Comparison of ENCODE assay signal across 26 cellular contexts in genomic region chr10:51857326-51857725, GRCh38.
DNase-seq lines count a peak whose midpoint lies in the region; TF ChIP-seq lines count a peak whose summit lies in the region.
"Had no signal": no experiment of that assay in that cellular context is flagged by ENCODE, and none has a peak within 500 bp of the region (broad histone marks: within the 10 kb centered on the region; RNA-seq: fewer than 3 reads in every experiment).

No MANE protein-coding gene starts in this region.

- H3K4me3 Mint-ChIP-seq in brain (peak overlapping the region in 3 of 5 experiments; percentile 9 to 37 (median 16)), nephron (no peak overlapping the region)
- H3K4me3 Mint-ChIP-seq: CD4-positive, alpha-beta T cell; T-helper 17 cell had no signal

- intact Hi-C loops in spleen (cut with DNase I; ENCODE audit: low total_unique reads) = no loop called here

- H3K27ac ChIP-seq in spleen = no peak overlapping the region
- H3K27ac ChIP-seq: A549; BLaER1 treated with 17β-estradiol and CSF1 and Interleukin-3, amounts not matched to agents 10 nM and 100 nM had no signal

- peaks cover 0 to 4% (median 0%) of the 10 kb centered on the region in 8 donors for H3K9me3 ChIP-seq in spleen
- H3K9me3 ChIP-seq: A549, Caco-2, SK-N-SH had no signal

- H3K4me3 ChIP-seq in H7 (ENCODE audit: insufficient read depth, low read depth, low read length) (no peak overlapping the region), spleen (no peak overlapping the region)
- H3K4me3 ChIP-seq: A549; BLaER1 treated with 17β-estradiol and CSF1 and Interleukin-3, amounts not matched to agents 10 nM and 100 nM; K562 had no signal

- peak; percentile 1 for DNase-seq in COLO829 (ENCODE audit: low spot score)
- peak; percentile 3 for DNase-seq in H7
- no peak for DNase-seq in DMS53 treated with DMSO at 0.1 percent for 48 hours (lab: John Stamatoyannopoulos, UW; ENCODE audit: unreplicated experiment)
- no peak for DNase-seq in spleen
- DNase-seq in Kasumi-1 (lab: John Stamatoyannopoulos, UW) = no peak
- DNase-seq: AML-193; Caco-2; CD4-positive, alpha-beta T cell; DMS 273 treated with DMSO at 0.1 percent for 48 hours; DMS79 treated with DMSO at 0.1 percent for 48 hours; GF-D8; MV-4-11; NCI-H1105; NCI-H1436 treated with DMSO at 0.1 percent for 48 hours; NCI-H187 treated with DMSO at 0.1 percent for 48 hours; NCI-H226; NCI-H524; OCI-M1; SIG-M5; SK-N-SH; T-helper 17 cell had no signal

- TF ChIP-seq POLR2A in spleen (IDR thresholded peaks at IDR 0.05) = no peak

- TF ChIP-seq CTCF in brain (conservative IDR thresholded peaks at IDR 0.05) (no peak), nephron (IDR thresholded peaks at IDR 0.05; ENCODE audit: unreplicated experiment in 3 of 3) (no peak), spleen (IDR thresholded peaks at IDR 0.05 in 8 of 11, conservative IDR thresholded peaks at IDR 0.05 in 3 of 11) (no peak)

- H3K27ac Mint-ChIP-seq in brain (peak overlapping the region in 4 of 5 experiments; percentile 10 to 82 (median 43)), nephron (peak overlapping the region in 2 of 3 experiments; percentile 13 to 22)
- H3K27ac Mint-ChIP-seq: CD4-positive, alpha-beta T cell; T-helper 17 cell had no signal

- WGBS in spleen, 5 donors = 79 to 91% (median 86%) methylated on average over 3 of the region's 3 CpGs

- H3K9me3 Mint-ChIP-seq in brain = peaks cover 5 to 12% (median 9%) of the 10 kb centered on the region in 5 experiments
- peaks cover 5% of the 10 kb centered on the region for H3K9me3 Mint-ChIP-seq in nephron
- H3K9me3 Mint-ChIP-seq: CD4-positive, alpha-beta T cell had no signal

- H3K4me1 ChIP-seq in spleen = peaks cover 0 to 8% (median 0%) of the 10 kb centered on the region in 6 donors
- H3K4me1 ChIP-seq: A549 had no signal

- H3K4me1 Mint-ChIP-seq in brain (peaks cover 12% of the 10 kb centered on the region), nephron (peaks cover 13% of the 10 kb centered on the region)

- H3K36me3 ChIP-seq in H7 (replicated peaks; ENCODE audit: control insufficient read depth, insufficient read depth, low read length) = no peaks in the 10 kb centered on the region
- no peaks in the 10 kb centered on the region for H3K36me3 ChIP-seq in spleen
- H3K36me3 ChIP-seq: BLaER1 treated with 17β-estradiol and CSF1 and Interleukin-3, amounts not matched to agents 10 nM and 100 nM had no signal

- H3K27me3 ChIP-seq in H7 (ENCODE audit: control insufficient read depth, insufficient read depth, low read length) (no peaks in the 10 kb centered on the region; the same call in 1 of the 2 replicates), spleen (replicated peaks in 1 of 7) (no peaks in the 10 kb centered on the region)
- H3K27me3 ChIP-seq: BLaER1 treated with 17β-estradiol and CSF1 and Interleukin-3, amounts not matched to agents 10 nM and 100 nM had no signal

- H3K27me3 Mint-ChIP-seq in brain (no peaks in the 10 kb centered on the region), nephron (ENCODE audit: low read depth) (no peaks in the 10 kb centered on the region)
- H3K27me3 Mint-ChIP-seq: CD4-positive, alpha-beta T cell had no signal

- peaks cover 7% of the 10 kb centered on the region for H3K36me3 Mint-ChIP-seq in brain
- H3K36me3 Mint-ChIP-seq in nephron (ENCODE audit: low read depth) = peaks cover 4% of the 10 kb centered on the region

Comparison
In these comparisons a context has a peak if more than half of its experiments do, and no peak if none do; other contexts are left out.
1. DNase-seq: peak in COLO829 (single experiment) and H7 (single experiment); none in DMS53 treated with DMSO at 0.1 percent for 48 hours (single experiment), spleen (single experiment) and Kasumi-1 (0 of 2).
2. H3K4me3 Mint-ChIP-seq: peak in brain (3 of 5); none in nephron (0 of 3).